1 cellular context compared by ENCODE assay signal in genomic region chr13:113414335-113414734, GRCh38.
TF ChIP-seq lines count a peak whose summit lies in the region.

No MANE protein-coding gene starts in this region.

TF ChIP-seq in H1, 55 proteins besides CTCF, POLR2A, EP300 and RAD21:
- TF ChIP-seq SRF (IDR thresholded peaks at IDR 0.05; ENCODE audit: low read depth, low read length) (no peak), CREB1 (IDR thresholded peaks at IDR 0.05) (no peak), SIRT6 (IDR thresholded peaks at IDR 0.05; ENCODE audit: low read length) (no peak), POLR2AphosphoS5 (IDR thresholded peaks at IDR 0.05; ENCODE audit: low read depth, low read length) (no peak), FOSL1 (IDR thresholded peaks at IDR 0.05; ENCODE audit: insufficient read depth, low read depth, low read length) (no peak), BACH1 (IDR thresholded peaks at IDR 0.05; ENCODE audit: low read length) (no peak), ZNF274 (IDR thresholded peaks at IDR 0.05; ENCODE audit: borderline replicate concordance, extremely low read depth, low read length) (no peak), KDM1A (IDR thresholded peaks at IDR 0.05; ENCODE audit: borderline replicate concordance, low read length) (no peak), PHF8 (conservative IDR thresholded peaks at IDR 0.05; ENCODE audit: low read depth, low read length) (no peak), SIX5 (IDR thresholded peaks at IDR 0.05; ENCODE audit: low read depth, low read length) (no peak), SP4 (IDR thresholded peaks at IDR 0.05; ENCODE audit: low read length) (no peak), HDAC2 (IDR thresholded peaks at IDR 0.05; ENCODE audit: borderline replicate concordance in 1 of 2, low read depth in 2 of 2, low read length in 2 of 2) (no peak), KDM5A (IDR thresholded peaks at IDR 0.05; ENCODE audit: low read length) (no peak), SAP30 (IDR thresholded peaks at IDR 0.05; ENCODE audit: insufficient read depth, insufficient replicate concordance, low read length) (no peak), RBBP5 (IDR thresholded peaks at IDR 0.05; ENCODE audit: borderline replicate concordance, low read depth, low read length) (no peak), HDAC6 (IDR thresholded peaks at IDR 0.05; ENCODE audit: low read depth, low read length) (no peak)
- TF ChIP-seq, protein P1, sequence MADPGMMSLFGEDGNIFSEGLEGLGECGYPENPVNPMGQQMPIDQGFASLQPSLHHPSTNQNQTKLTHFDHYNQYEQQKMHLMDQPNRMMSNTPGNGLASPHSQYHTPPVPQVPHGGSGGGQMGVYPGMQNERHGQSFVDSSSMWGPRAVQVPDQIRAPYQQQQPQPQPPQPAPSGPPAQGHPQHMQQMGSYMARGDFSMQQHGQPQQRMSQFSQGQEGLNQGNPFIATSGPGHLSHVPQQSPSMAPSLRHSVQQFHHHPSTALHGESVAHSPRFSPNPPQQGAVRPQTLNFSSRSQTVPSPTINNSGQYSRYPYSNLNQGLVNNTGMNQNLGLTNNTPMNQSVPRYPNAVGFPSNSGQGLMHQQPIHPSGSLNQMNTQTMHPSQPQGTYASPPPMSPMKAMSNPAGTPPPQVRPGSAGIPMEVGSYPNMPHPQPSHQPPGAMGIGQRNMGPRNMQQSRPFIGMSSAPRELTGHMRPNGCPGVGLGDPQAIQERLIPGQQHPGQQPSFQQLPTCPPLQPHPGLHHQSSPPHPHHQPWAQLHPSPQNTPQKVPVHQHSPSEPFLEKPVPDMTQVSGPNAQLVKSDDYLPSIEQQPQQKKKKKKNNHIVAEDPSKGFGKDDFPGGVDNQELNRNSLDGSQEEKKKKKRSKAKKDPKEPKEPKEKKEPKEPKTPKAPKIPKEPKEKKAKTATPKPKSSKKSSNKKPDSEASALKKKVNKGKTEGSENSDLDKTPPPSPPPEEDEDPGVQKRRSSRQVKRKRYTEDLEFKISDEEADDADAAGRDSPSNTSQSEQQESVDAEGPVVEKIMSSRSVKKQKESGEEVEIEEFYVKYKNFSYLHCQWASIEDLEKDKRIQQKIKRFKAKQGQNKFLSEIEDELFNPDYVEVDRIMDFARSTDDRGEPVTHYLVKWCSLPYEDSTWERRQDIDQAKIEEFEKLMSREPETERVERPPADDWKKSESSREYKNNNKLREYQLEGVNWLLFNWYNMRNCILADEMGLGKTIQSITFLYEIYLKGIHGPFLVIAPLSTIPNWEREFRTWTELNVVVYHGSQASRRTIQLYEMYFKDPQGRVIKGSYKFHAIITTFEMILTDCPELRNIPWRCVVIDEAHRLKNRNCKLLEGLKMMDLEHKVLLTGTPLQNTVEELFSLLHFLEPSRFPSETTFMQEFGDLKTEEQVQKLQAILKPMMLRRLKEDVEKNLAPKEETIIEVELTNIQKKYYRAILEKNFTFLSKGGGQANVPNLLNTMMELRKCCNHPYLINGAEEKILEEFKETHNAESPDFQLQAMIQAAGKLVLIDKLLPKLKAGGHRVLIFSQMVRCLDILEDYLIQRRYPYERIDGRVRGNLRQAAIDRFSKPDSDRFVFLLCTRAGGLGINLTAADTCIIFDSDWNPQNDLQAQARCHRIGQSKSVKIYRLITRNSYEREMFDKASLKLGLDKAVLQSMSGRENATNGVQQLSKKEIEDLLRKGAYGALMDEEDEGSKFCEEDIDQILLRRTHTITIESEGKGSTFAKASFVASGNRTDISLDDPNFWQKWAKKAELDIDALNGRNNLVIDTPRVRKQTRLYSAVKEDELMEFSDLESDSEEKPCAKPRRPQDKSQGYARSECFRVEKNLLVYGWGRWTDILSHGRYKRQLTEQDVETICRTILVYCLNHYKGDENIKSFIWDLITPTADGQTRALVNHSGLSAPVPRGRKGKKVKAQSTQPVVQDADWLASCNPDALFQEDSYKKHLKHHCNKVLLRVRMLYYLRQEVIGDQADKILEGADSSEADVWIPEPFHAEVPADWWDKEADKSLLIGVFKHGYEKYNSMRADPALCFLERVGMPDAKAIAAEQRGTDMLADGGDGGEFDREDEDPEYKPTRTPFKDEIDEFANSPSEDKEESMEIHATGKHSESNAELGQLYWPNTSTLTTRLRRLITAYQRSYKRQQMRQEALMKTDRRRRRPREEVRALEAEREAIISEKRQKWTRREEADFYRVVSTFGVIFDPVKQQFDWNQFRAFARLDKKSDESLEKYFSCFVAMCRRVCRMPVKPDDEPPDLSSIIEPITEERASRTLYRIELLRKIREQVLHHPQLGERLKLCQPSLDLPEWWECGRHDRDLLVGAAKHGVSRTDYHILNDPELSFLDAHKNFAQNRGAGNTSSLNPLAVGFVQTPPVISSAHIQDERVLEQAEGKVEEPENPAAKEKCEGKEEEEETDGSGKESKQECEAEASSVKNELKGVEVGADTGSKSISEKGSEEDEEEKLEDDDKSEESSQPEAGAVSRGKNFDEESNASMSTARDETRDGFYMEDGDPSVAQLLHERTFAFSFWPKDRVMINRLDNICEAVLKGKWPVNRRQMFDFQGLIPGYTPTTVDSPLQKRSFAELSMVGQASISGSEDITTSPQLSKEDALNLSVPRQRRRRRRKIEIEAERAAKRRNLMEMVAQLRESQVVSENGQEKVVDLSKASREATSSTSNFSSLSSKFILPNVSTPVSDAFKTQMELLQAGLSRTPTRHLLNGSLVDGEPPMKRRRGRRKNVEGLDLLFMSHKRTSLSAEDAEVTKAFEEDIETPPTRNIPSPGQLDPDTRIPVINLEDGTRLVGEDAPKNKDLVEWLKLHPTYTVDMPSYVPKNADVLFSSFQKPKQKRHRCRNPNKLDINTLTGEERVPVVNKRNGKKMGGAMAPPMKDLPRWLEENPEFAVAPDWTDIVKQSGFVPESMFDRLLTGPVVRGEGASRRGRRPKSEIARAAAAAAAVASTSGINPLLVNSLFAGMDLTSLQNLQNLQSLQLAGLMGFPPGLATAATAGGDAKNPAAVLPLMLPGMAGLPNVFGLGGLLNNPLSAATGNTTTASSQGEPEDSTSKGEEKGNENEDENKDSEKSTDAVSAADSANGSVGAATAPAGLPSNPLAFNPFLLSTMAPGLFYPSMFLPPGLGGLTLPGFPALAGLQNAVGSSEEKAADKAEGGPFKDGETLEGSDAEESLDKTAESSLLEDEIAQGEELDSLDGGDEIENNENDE (IDR thresholded peaks at IDR 0.05; ENCODE audit: insufficient replicate concordance, low read length) = no peak
